ENCODE assay signal across 25 cellular contexts in genomic region chr12:84701966-84702365, GRCh38.
DNase-seq lines count a peak whose midpoint lies in the region; ATAC-seq and TF ChIP-seq lines count a peak whose summit lies in the region.
"Had no signal": no experiment of that assay in that cellular context is flagged by ENCODE, and none has a peak within 500 bp of the region (broad histone marks: within the 10 kb centered on the region; RNA-seq: fewer than 3 reads in every experiment).

No MANE protein-coding gene starts in this region.

- no peak overlapping the region for H3K18ac ChIP-seq in neuronal stem cell (ENCODE audit: low read length)

- H2BK120ac ChIP-seq in neuronal stem cell (ENCODE audit: low read depth, low read length) = no peak overlapping the region

- peaks cover 13% of the 10 kb centered on the region for H3K4me1 ChIP-seq in mammary epithelial cell (ENCODE audit: insufficient read depth, low read length)
- peaks cover 0 to 6% of the 10 kb centered on the region in 2 donors for H3K4me1 ChIP-seq in neuronal stem cell (ENCODE audit: control insufficient read depth in 2 of 2, insufficient read depth in 1 of 2, low read depth in 1 of 2, low read length in 2 of 2)
- H3K4me1 ChIP-seq in body of pancreas = no peaks in the 10 kb centered on the region
- H3K4me1 ChIP-seq: Peyer's patch, thyroid gland had no signal

- H3K36me3 ChIP-seq in mammary epithelial cell (ENCODE audit: insufficient read depth, low read length) = no peaks in the 10 kb centered on the region
- no peaks in the 10 kb centered on the region for H3K36me3 ChIP-seq in neuronal stem cell (replicated peaks in 1 of 2; ENCODE audit: control insufficient read depth in 2 of 2, insufficient read depth in 2 of 2, low read length in 2 of 2)
- H3K36me3 ChIP-seq in body of pancreas (replicated peaks in 1 of 2; ENCODE audit: insufficient read depth in 1 of 2, low read depth in 2 of 2) = no peaks in the 10 kb centered on the region
- H3K36me3 ChIP-seq: Peyer's patch, thyroid gland had no signal

- no peaks in the 10 kb centered on the region for H3K79me2 ChIP-seq in mammary epithelial cell (ENCODE audit: insufficient read depth, low read length)

- H3K9me3 ChIP-seq in mammary epithelial cell (replicated peaks; ENCODE audit: insufficient read depth, low read length) = no peaks in the 10 kb centered on the region
- no peaks in the 10 kb centered on the region for H3K9me3 ChIP-seq in neuronal stem cell (replicated peaks in 1 of 2; ENCODE audit: control insufficient read depth in 2 of 2, insufficient read depth in 1 of 2, low read depth in 1 of 2, low read length in 2 of 2)
- no peaks in the 10 kb centered on the region for H3K9me3 ChIP-seq in body of pancreas
- H3K9me3 ChIP-seq: Peyer's patch, thyroid gland had no signal

- H3K27me3 ChIP-seq in mammary epithelial cell (ENCODE audit: insufficient read depth, low read length) = no peaks in the 10 kb centered on the region
- H3K27me3 ChIP-seq in neuronal stem cell (ENCODE audit: control insufficient read depth in 3 of 3, insufficient read depth in 3 of 3, low read depth in 1 of 3, low read length in 3 of 3) = no peaks in the 10 kb centered on the region
- no peaks in the 10 kb centered on the region for H3K27me3 ChIP-seq in body of pancreas
- H3K27me3 ChIP-seq: Peyer's patch, thyroid gland had no signal

- H3K9ac ChIP-seq in mammary epithelial cell (ENCODE audit: insufficient read depth, low read length) = no peak overlapping the region
- no peak overlapping the region for H3K9ac ChIP-seq in neuronal stem cell (ENCODE audit: low read depth, low read length, poor library complexity)

- H4K91ac ChIP-seq in neuronal stem cell (ENCODE audit: low read depth, low read length, poor library complexity) = no peak overlapping the region

- TF ChIP-seq POLR2A in NB4 (IDR thresholded peaks at IDR 0.05; ENCODE audit: extremely low read depth, insufficient read length) (no peak), body of pancreas (IDR thresholded peaks at IDR 0.05) (no peak)

- no peak overlapping the region for H4K8ac ChIP-seq in neuronal stem cell (ENCODE audit: low read depth, low read length)

- no peak overlapping the region for H3K4ac ChIP-seq in neuronal stem cell (ENCODE audit: low read length)

- no peak overlapping the region for H2AK5ac ChIP-seq in neuronal stem cell (ENCODE audit: low read depth, low read length)

- dilution Hi-C loops in mammary epithelial cell (cut with HindIII; ENCODE audit: low sequenced_read_pairs) = no loop called here

- H3K79me1 ChIP-seq in neuronal stem cell (ENCODE audit: low read depth, low read length) = no peaks in the 10 kb centered on the region

- no peak overlapping the region for H3K14ac ChIP-seq in neuronal stem cell (ENCODE audit: low read length)

- H3K4me2 ChIP-seq in mammary epithelial cell (ENCODE audit: insufficient read depth, low read depth, low read length) (no peak overlapping the region), neuronal stem cell (ENCODE audit: insufficient read depth, low read length, poor library complexity, severe bottlenecking) (no peak overlapping the region)
- H3K4me2 ChIP-seq: smooth muscle cell had no signal

- H2BK15ac ChIP-seq in neuronal stem cell (ENCODE audit: low read length) = no peak overlapping the region

- WGBS in mammary epithelial cell (ENCODE audit: low coverage, missing lambda C conversion rate) = 45% methylated on average over 2 of the region's 2 CpGs
- no CpG with 5 or more reads among the region's 2 CpGs for WGBS in neuronal stem cell (ENCODE audit: extremely low coverage in 2 of 2, insufficient read length in 2 of 2, insufficient replicate concordance in 1 of 2), 2 donors
- WGBS in body of pancreas, 2 donors = 32 to 38% methylated on average over 2 of the region's 2 CpGs

- intact Hi-C loops in mammary epithelial cell (cut with micrococcal nuclease) = no loop called here
- intact Hi-C loops in sciatic nerve (cut with DNase I) = no loop called here
- intact Hi-C loops in body of pancreas (cut with DNase I) = no loop called here

- H2AFZ ChIP-seq in mammary epithelial cell (ENCODE audit: low read depth, low read length) (no peak overlapping the region), neuronal stem cell (ENCODE audit: low read length) (peak overlapping the region; percentile 60)

- DNase-seq in NB4 (ENCODE audit: low read depth) = peak; percentile 7
- DNase-seq in mammary epithelial cell = peak; percentile 10
- DNase-seq in neuronal stem cell (ENCODE audit: low spot score) = no peak
- no peak for DNase-seq in sciatic nerve (ENCODE audit: low spot score)
- DNase-seq in SKM-1 treated with dmso at 0.1 percent for 144 hours (lab: John Stamatoyannopoulos, UW; ENCODE audit: unreplicated experiment) = no peak
- DNase-seq in body of pancreas = no peak
- DNase-seq: activated B cell treated with CpG ODN at 0.5 μM for 24 hours; activated CD4-positive, alpha-beta T cell treated with anti-CD3 and anti-CD28 coated beads, Interleukin-2, amount 50 U/mL, for 48 hours; activated CD8-positive, alpha-beta memory T cell treated with anti-CD3 and anti-CD28 coated beads, Interleukin-2, amount 50 U/mL, for 48 hours; activated effector memory CD4-positive, alpha-beta T cell treated with anti-CD3 and anti-CD28 coated beads, Interleukin-2, amount 50 U/mL, for 16 hours; caudate nucleus; CD4-positive, alpha-beta memory T cell; DMS153; NK-92 treated with Interleukin-12 subunit alpha and Interleukin-12 subunit beta, amount 100 ng/mL, for 24 hours; Peyer's patch; stimulated activated CD4-positive, alpha-beta T cell treated with anti-CD3 and anti-CD28 coated beads, Interleukin-4, amount 100 ng/mL, for 1 hour; stimulated activated naive CD4-positive, alpha-beta T cell; T1000; thyroid gland had no signal

- H4K20me1 ChIP-seq in mammary epithelial cell (ENCODE audit: insufficient read depth, low read length) = no peaks in the 10 kb centered on the region

- TF ChIP-seq CTCF in NB4 (IDR thresholded peaks at IDR 0.05; ENCODE audit: low read depth, low read length) (no peak), mammary epithelial cell (conservative IDR thresholded peaks at IDR 0.05 in 1 of 2, IDR thresholded peaks at IDR 0.05 in 1 of 2; ENCODE audit: extremely low read depth in 1 of 2, insufficient read depth in 1 of 2, low read depth in 1 of 2, low read length in 2 of 2) (no peak), body of pancreas (IDR thresholded peaks at IDR 0.05) (no peak)

- H3K23ac ChIP-seq in neuronal stem cell (ENCODE audit: low read depth, low read length, poor library complexity) = no peak overlapping the region

- H2BK12ac ChIP-seq in neuronal stem cell (ENCODE audit: low read length) = no peak overlapping the region

- H2BK5ac ChIP-seq in neuronal stem cell (ENCODE audit: low read length) = no peak overlapping the region

- BruUV-seq in mammary epithelial cell (replicated peaks; lab: Mats Ljungman, UMichigan) = no TSS peak

- CTCF ChIA-PET in mammary epithelial cell (lab: Charles Lee; ENCODE audit: low non-redundant PET) = no interaction called here

- peak; percentile 57 for ATAC-seq in GM18870 (IDR thresholded peaks at IDR 0.05; ENCODE audit: unreplicated experiment)
- no peak for ATAC-seq in GM21423 (IDR thresholded peaks at IDR 0.05; ENCODE audit: unreplicated experiment)
- no peak for ATAC-seq in sciatic nerve
- no peak for ATAC-seq in body of pancreas
- ATAC-seq: GM12878, HepG2 had no signal

- H3K27ac ChIP-seq in mammary epithelial cell (ENCODE audit: insufficient read depth, low read depth, low read length) = no peak overlapping the region
- H3K27ac ChIP-seq in neuronal stem cell (replicated peaks; ENCODE audit: low read length) = no peak overlapping the region
- no peak overlapping the region for H3K27ac ChIP-seq in body of pancreas
- H3K27ac ChIP-seq: Peyer's patch, SK-N-MC, thyroid gland had no signal

- H3K4me3 ChIP-seq in NB4 (ENCODE audit: low read depth, low read length) (no peak overlapping the region), mammary epithelial cell (replicated peaks in 1 of 3; ENCODE audit: insufficient read depth in 1 of 3, low read depth in 2 of 3, low read length in 3 of 3) (no peak overlapping the region), neuronal stem cell (ENCODE audit: low read length in 2 of 2) (no peak overlapping the region), body of pancreas (no peak overlapping the region)
- H3K4me3 ChIP-seq: GM12878, Peyer's patch, SK-N-MC, smooth muscle cell, thyroid gland had no signal

- in situ Hi-C loops in mammary epithelial cell (cut with MboI; ENCODE audit: low sequenced_read_pairs in 2 of 2) = no loop called here

Comparison
In these comparisons a context has a peak if more than half of its experiments do, and no peak if none do; other contexts are left out.
1. DNase-seq: peak in NB4 (single experiment) and mammary epithelial cell (single experiment); none in neuronal stem cell (single experiment), sciatic nerve (single experiment), SKM-1 treated with dmso at 0.1 percent for 144 hours (single experiment) and body of pancreas (0 of 4).